In genomic region chr18:68177807-68178702, GRCh38 we compare ENCODE assay signal across 10 cellular contexts.
DNase-seq lines count a peak whose midpoint lies in the region; ATAC-seq and TF ChIP-seq lines count a peak whose summit lies in the region.
"Had no signal": no experiment of that assay in that cellular context is flagged by ENCODE, and none has a peak within 500 bp of the region (broad histone marks: within the 10 kb centered on the region; RNA-seq: fewer than 3 reads in every experiment).

No MANE protein-coding gene starts in this region.

- DNase-seq in A172 (ENCODE audit: low spot score) (peak; percentile 36), H4 (ENCODE audit: low spot score) (peak; percentile 93), SK-N-DZ (ENCODE audit: low spot score) (peak; percentile 17), glomerular visceral epithelial cell (ENCODE audit: extremely low spot score) (peak; percentile 79), GOT3 (lab: John Stamatoyannopoulos, UW) (no peak), Peyer's patch (no peak), anterior cingulate cortex (lab: John Stamatoyannopoulos, UW) (no peak)

- H3K27ac Mint-ChIP-seq in stimulated activated memory B cell treated with anti-CD40 and anti-IgM and Interleukin-4, amounts not matched to agents 10 μg/mL and 1 μg/mL and 100 μg/mL, for 72 hours = no peak overlapping the region

- no peak overlapping the region for H3K4me3 Mint-ChIP-seq in stimulated activated memory B cell treated with anti-CD40 and anti-IgM and Interleukin-4, amounts not matched to agents 10 μg/mL and 1 μg/mL and 100 μg/mL, for 72 hours

- no peaks in the 10 kb centered on the region for H3K9me3 ChIP-seq in Peyer's patch
- H3K9me3 ChIP-seq: SJSA1 had no signal

- H3K36me3 ChIP-seq in Peyer's patch = no peaks in the 10 kb centered on the region
- H3K36me3 ChIP-seq: SJSA1 had no signal

- H3K27me3 ChIP-seq in Peyer's patch = no peaks in the 10 kb centered on the region
- H3K27me3 ChIP-seq: SJSA1 had no signal

- no peak overlapping the region for H3K27ac ChIP-seq in Peyer's patch
- H3K27ac ChIP-seq: C4-2B, SJSA1 had no signal

- H3K27me3 Mint-ChIP-seq in stimulated activated memory B cell treated with anti-CD40 and anti-IgM and Interleukin-4, amounts not matched to agents 10 μg/mL and 1 μg/mL and 100 μg/mL, for 72 hours = no peaks in the 10 kb centered on the region

- H3K4me3 ChIP-seq in Peyer's patch = no peak overlapping the region
- H3K4me3 ChIP-seq: SJSA1 had no signal

- TF ChIP-seq CTCF in Peyer's patch (IDR thresholded peaks at IDR 0.05) = no peak

- no peak for ATAC-seq in stimulated activated memory B cell treated with anti-CD40 and anti-IgM and Interleukin-4, amounts not matched to agents 10 μg/mL and 1 μg/mL and 100 μg/mL, for 72 hours

- no peaks in the 10 kb centered on the region for H3K4me1 Mint-ChIP-seq in stimulated activated memory B cell treated with anti-CD40 and anti-IgM and Interleukin-4, amounts not matched to agents 10 μg/mL and 1 μg/mL and 100 μg/mL, for 72 hours

- no peak for TF ChIP-seq POLR2A in Peyer's patch (IDR thresholded peaks at IDR 0.05)

- no peaks in the 10 kb centered on the region for H3K4me1 ChIP-seq in Peyer's patch
- H3K4me1 ChIP-seq: SJSA1 had no signal

- no peaks in the 10 kb centered on the region for H3K36me3 Mint-ChIP-seq in stimulated activated memory B cell treated with anti-CD40 and anti-IgM and Interleukin-4, amounts not matched to agents 10 μg/mL and 1 μg/mL and 100 μg/mL, for 72 hours

- H3K9me3 Mint-ChIP-seq in stimulated activated memory B cell treated with anti-CD40 and anti-IgM and Interleukin-4, amounts not matched to agents 10 μg/mL and 1 μg/mL and 100 μg/mL, for 72 hours = no peaks in the 10 kb centered on the region

Comparison
In these comparisons a context has a peak if more than half of its experiments do, and no peak if none do; other contexts are left out.
1. DNase-seq: peak in A172 (single experiment), H4 (single experiment), SK-N-DZ (single experiment) and glomerular visceral epithelial cell (single experiment); none in GOT3 (single experiment), Peyer's patch (0 of 3) and anterior cingulate cortex (0 of 58).